Comparison of ENCODE assay signal across 13 cellular contexts in the genomic region with DNA sequence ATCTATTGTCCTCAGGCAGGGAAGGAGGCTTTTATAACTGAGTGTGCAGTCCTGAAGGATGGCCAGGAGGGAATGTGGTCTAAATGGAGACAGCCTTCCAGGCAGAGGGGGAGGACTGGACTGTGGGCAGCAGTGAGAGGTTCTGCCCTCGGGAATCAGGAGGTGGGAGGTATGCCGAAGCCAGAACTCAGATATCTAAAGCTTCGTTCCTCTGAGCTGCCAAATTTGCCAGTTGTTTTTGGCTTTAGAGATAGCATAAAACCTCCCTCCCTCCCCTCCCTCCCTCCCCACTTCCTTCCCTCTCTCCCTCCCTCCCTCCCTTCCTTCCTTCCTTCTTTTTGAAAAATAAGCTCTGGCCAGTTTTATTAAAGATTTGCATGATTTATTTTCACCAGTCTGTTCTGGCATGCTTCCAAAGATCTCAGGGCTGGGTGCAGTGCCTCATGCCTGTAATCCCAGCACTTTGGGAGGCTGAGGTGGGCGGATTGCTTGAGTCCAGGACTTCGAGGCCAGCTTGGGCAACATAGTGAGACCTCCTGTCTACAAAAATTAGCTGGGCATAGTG.
A peak's percentile ranks its signal among the peaks of the same experiment; 100 is the strongest.
DNase-seq lines count a peak whose midpoint lies in the region; ATAC-seq and TF ChIP-seq lines count a peak whose summit lies in the region.
"Had no signal": no experiment of that assay in that cellular context is flagged by ENCODE, and none has a peak within 500 bp of the region (broad histone marks: within the 10 kb centered on the region; RNA-seq: fewer than 3 reads in every experiment).

No MANE protein-coding gene starts in this region.

- no peaks in the 10 kb centered on the region for H3K9me3 Mint-ChIP-seq in nephron
- H3K9me3 Mint-ChIP-seq: activated T-helper 2 cell treated with anti-CD3 and anti-CD28 coated beads, Interferon-gamma antibody, Interleukin-2, Interleukin-4, amounts not matched to agents 10 μg/mL and 5 μg/mL and 100 μg/mL, durations not matched to agents 14 hours and 24 hours and 36 hours; WTC11 had no signal

- TF ChIP-seq CTCF in nephron (IDR thresholded peaks at IDR 0.05; ENCODE audit: unreplicated experiment in 3 of 3) = no peak

- H3K36me3 Mint-ChIP-seq in nephron (ENCODE audit: low read depth) = no peaks in the 10 kb centered on the region
- H3K36me3 Mint-ChIP-seq: WTC11 had no signal

- H3K79me2 ChIP-seq in ACC112 (ENCODE audit: control insufficient read depth, insufficient read depth, low read length, unreplicated experiment) = peaks cover 60% of the 10 kb centered on the region

- peak overlapping the region; percentile 77 for H3K27ac ChIP-seq in ACC112 (ENCODE audit: low read depth, low read length)

- DNase-seq in NCI-H526 treated with DMSO at 0.1 percent for 48 hours (lab: John Stamatoyannopoulos, UW) (peak; percentile 31), fibroblast of gingiva (ENCODE audit: low read depth) (peak; percentile 18), GOT3 (lab: John Stamatoyannopoulos, UW) (no peak)
- DNase-seq: effector CD4-positive, alpha-beta T cell; NCI-H2029 had no signal

- peaks cover 22% of the 10 kb centered on the region for H3K4me1 ChIP-seq in ACC112 (ENCODE audit: control insufficient read depth, insufficient read depth, low read length, unreplicated experiment)

- H3K4me3 Mint-ChIP-seq in nephron = peak overlapping the region in 1 of 3 experiments; percentile 51
- H3K4me3 Mint-ChIP-seq: WTC11 had no signal

- H3K27me3 ChIP-seq in ACC112 (ENCODE audit: insufficient read depth, low read length) = no peaks in the 10 kb centered on the region

- ATAC-seq in HG03439 (IDR thresholded peaks at IDR 0.05; ENCODE audit: unreplicated experiment) (no peak), GM21786 (IDR thresholded peaks at IDR 0.05; ENCODE audit: unreplicated experiment) (no peak), HG02678 (IDR thresholded peaks at IDR 0.05; ENCODE audit: unreplicated experiment) (no peak)
- ATAC-seq: WTC11 had no signal

- peaks cover 34% of the 10 kb centered on the region for H3K27me3 Mint-ChIP-seq in nephron (ENCODE audit: low read depth)

- no peaks in the 10 kb centered on the region; the same call in 1 of the 2 replicates for H3K36me3 ChIP-seq in ACC112 (ENCODE audit: insufficient read depth, low read length)

- peaks cover 39% of the 10 kb centered on the region for H3K4me1 Mint-ChIP-seq in nephron

- H2AFZ ChIP-seq in ACC112 (ENCODE audit: low read length, unreplicated experiment) = no peak overlapping the region

- peak overlapping the region; percentile 80 for H3K4me3 ChIP-seq in ACC112 (ENCODE audit: low read depth, low read length)

- H3K27ac Mint-ChIP-seq in nephron = peak overlapping the region in 2 of 3 experiments; percentile 57 to 68
- H3K27ac Mint-ChIP-seq: activated T-helper 2 cell treated with anti-CD3 and anti-CD28 coated beads, Interferon-gamma antibody, Interleukin-2, Interleukin-4, amounts not matched to agents 10 μg/mL and 5 μg/mL and 100 μg/mL, durations not matched to agents 14 hours and 24 hours and 36 hours; progenitor cell of endocrine pancreas; WTC11 had no signal
